In the genomic region with DNA sequence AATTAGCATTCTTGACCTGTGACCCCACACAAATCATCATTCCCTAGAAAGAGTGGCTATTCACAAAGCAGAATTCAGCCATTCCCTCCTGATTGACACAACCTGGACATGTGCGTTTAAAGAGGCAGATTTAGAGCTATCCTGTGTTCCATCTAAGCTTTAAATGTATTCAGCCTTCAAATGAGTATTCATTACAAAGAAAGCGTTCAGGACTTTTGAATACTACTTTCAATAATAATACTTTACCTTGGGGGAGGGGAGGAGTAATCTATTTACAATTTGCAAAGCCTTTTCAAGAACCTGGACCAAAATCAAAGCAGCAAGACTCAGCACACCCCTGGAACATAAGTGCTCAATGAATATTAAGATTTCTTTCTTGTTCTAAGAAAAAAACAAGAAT, we compare ENCODE assay signal across 19 cellular contexts. TPM values are rescaled to one million over a fixed set of nuclear protein-coding genes. Genes with fewer than 3 reads are reported as not detected.
A peak's percentile ranks its signal among the peaks of the same experiment; 100 is the strongest.
DNase-seq lines count a peak whose midpoint lies in the region; ATAC-seq and TF ChIP-seq lines count a peak whose summit lies in the region.
"Had no signal": no experiment of that assay in that cellular context is flagged by ENCODE, and none has a peak within 500 bp of the region (broad histone marks: within the 10 kb centered on the region; RNA-seq: fewer than 3 reads in every experiment).

No MANE protein-coding gene starts in this region.

- POLR2A ChIA-PET in WTC11 (lab: Charles Lee) = interaction anchor here (0.5 kb wide), 1 partner anchor 100 kb away, joined by 4 read pairs; no protein-coding TSS in a partner anchor

- H3K4me3 Mint-ChIP-seq in WTC11 (peak overlapping the region; percentile 2; the same call in 1 of the 2 replicates), neural progenitor cell (no peak overlapping the region)
- no peak overlapping the region for H3K4me3 Mint-ChIP-seq in activated T-cell treated with anti-CD3 and anti-CD28 coated beads, Interleukin-2, amount 50 U/mL, for 24 hours
- H3K4me3 Mint-ChIP-seq: CD4-positive, alpha-beta T cell had no signal

- no peak overlapping the region for H3K4me2 ChIP-seq in neural progenitor cell
- H3K4me2 ChIP-seq: A549 had no signal

- H3K36me3 ChIP-seq in iPS-15b (ENCODE audit: control insufficient read depth, insufficient read depth, low read length) (no peaks in the 10 kb centered on the region), neural progenitor cell (no peaks in the 10 kb centered on the region)

- peaks cover 66% of the 10 kb centered on the region for H3F3A ChIP-seq in neural progenitor cell (ENCODE audit: low read depth)

- DNase-seq in DMS 273 (lab: John Stamatoyannopoulos, UW; ENCODE audit: unreplicated experiment) = peak; percentile 49
- no peak for DNase-seq in DMS 273 treated with DMSO at 0.1 percent for 48 hours (lab: John Stamatoyannopoulos, UW)
- DNase-seq in WTC11 (ENCODE audit: low spot score) = no peak
- DNase-seq in neural progenitor cell (ENCODE audit: low spot score) = no peak
- DNase-seq in activated T-cell treated with anti-CD3 and anti-CD28 coated beads, Interleukin-2, amount 50 U/mL, for 24 hours = no peak
- DNase-seq in islet precursor cell = no peak
- DNase-seq: AML-193; CD4-positive, alpha-beta T cell; DMS53; GDM1; GOT3; HCEC 1CT; IMR-90 had no signal

- no peak overlapping the region for H3K9ac ChIP-seq in iPS-15b (ENCODE audit: low read depth, low read length)
- no peak overlapping the region for H3K9ac ChIP-seq in neural progenitor cell

- H3K9me3 Mint-ChIP-seq in WTC11 = 0 out of 2 replicates have a peak, but pooled peaks cover 3% of the 10 kb centered on the region
- H3K9me3 Mint-ChIP-seq in neural progenitor cell = peaks cover 2% of the 10 kb centered on the region
- no peaks in the 10 kb centered on the region for H3K9me3 Mint-ChIP-seq in activated T-cell treated with anti-CD3 and anti-CD28 coated beads, Interleukin-2, amount 50 U/mL, for 24 hours
- H3K9me3 Mint-ChIP-seq: CD4-positive, alpha-beta T cell had no signal

- no peaks in the 10 kb centered on the region for H3K79me2 ChIP-seq in neural progenitor cell (ENCODE audit: low read depth)

- H3K36me3 Mint-ChIP-seq in WTC11 (0 out of 2 replicates have a peak, but pooled peaks cover 2% of the 10 kb centered on the region), neural progenitor cell (no peaks in the 10 kb centered on the region)
- no peaks in the 10 kb centered on the region for H3K36me3 Mint-ChIP-seq in activated T-cell treated with anti-CD3 and anti-CD28 coated beads, Interleukin-2, amount 50 U/mL, for 24 hours (ENCODE audit: low read depth)

- H3K27ac Mint-ChIP-seq in WTC11 = peak overlapping the region; percentile 80
- H3K27ac Mint-ChIP-seq in neural progenitor cell = peak overlapping the region; percentile 51
- no peak overlapping the region for H3K27ac Mint-ChIP-seq in activated T-cell treated with anti-CD3 and anti-CD28 coated beads, Interleukin-2, amount 50 U/mL, for 24 hours
- H3K27ac Mint-ChIP-seq: CD4-positive, alpha-beta T cell had no signal

- no peak overlapping the region for H3K27ac ChIP-seq in neural progenitor cell
- H3K27ac ChIP-seq: 22Rv1, A549, C4-2B had no signal

- ATAC-seq in WTC11 = no peak
- ATAC-seq in HG03108 (IDR thresholded peaks at IDR 0.05; ENCODE audit: unreplicated experiment) = no peak
- ATAC-seq: A549, K562 had no signal

- peaks cover 4% of the 10 kb centered on the region for H3K27me3 ChIP-seq in iPS-15b (ENCODE audit: control insufficient read depth, insufficient read depth, low read length)
- H3K27me3 ChIP-seq in neural progenitor cell = no peaks in the 10 kb centered on the region

- TF ChIP-seq CTCF in WTC11 (IDR thresholded peaks at IDR 0.05) = no peak
- no peak for TF ChIP-seq CTCF in neural progenitor cell (IDR thresholded peaks at IDR 0.05)

- H2AFZ ChIP-seq in neural progenitor cell (replicated peaks) = no peak overlapping the region

- H3K27me3 Mint-ChIP-seq in WTC11 (ENCODE audit: low read depth) = peaks cover 15% of the 10 kb centered on the region
- peaks cover 11% of the 10 kb centered on the region for H3K27me3 Mint-ChIP-seq in neural progenitor cell (ENCODE audit: insufficient read depth, low read depth)
- peaks cover 41% of the 10 kb centered on the region for H3K27me3 Mint-ChIP-seq in activated T-cell treated with anti-CD3 and anti-CD28 coated beads, Interleukin-2, amount 50 U/mL, for 24 hours
- H3K27me3 Mint-ChIP-seq: CD4-positive, alpha-beta T cell had no signal

- H3K9me3 ChIP-seq in iPS-15b (ENCODE audit: control insufficient read depth, insufficient read depth, low read length) (no peaks in the 10 kb centered on the region), neural progenitor cell (ENCODE audit: low read depth) (no peaks in the 10 kb centered on the region)
- H3K9me3 ChIP-seq: A549 had no signal

- H4K20me1 ChIP-seq in neural progenitor cell (ENCODE audit: low read depth) = no peaks in the 10 kb centered on the region

- H3K4me1 Mint-ChIP-seq in WTC11 (peaks cover 60% of the 10 kb centered on the region), neural progenitor cell (peaks cover 58% of the 10 kb centered on the region)
- no peaks in the 10 kb centered on the region for H3K4me1 Mint-ChIP-seq in activated T-cell treated with anti-CD3 and anti-CD28 coated beads, Interleukin-2, amount 50 U/mL, for 24 hours (ENCODE audit: low read depth)

- H3K4me1 ChIP-seq in iPS-15b (ENCODE audit: control insufficient read depth, insufficient read depth, low read length) (peaks cover 54% of the 10 kb centered on the region), neural progenitor cell (peaks cover 30% of the 10 kb centered on the region)
- H3K4me1 ChIP-seq: A549 had no signal

- H3K4me3 ChIP-seq in iPS-15b (ENCODE audit: low read depth, low read length) (peak overlapping the region; percentile 28), neural progenitor cell (no peak overlapping the region)
- H3K4me3 ChIP-seq: A549, K562 had no signal

- CTCF ChIA-PET in WTC11 (lab: Charles Lee) = interaction anchor here (0.7 to 1.3 kb wide), 3 partner anchors 86 to 1047 kb away, joined by 3 read pairs; no protein-coding TSS in a partner anchor

TF ChIP-seq in WTC11, 78 proteins besides CTCF, POLR2A, EP300 and RAD21 (continues in another document):
- TF ChIP-seq ZNF317 (CRISPR knock-in tag; IDR thresholded peaks at IDR 0.05; ENCODE audit: borderline replicate concordance, low read depth) = no peak
- no peak for TF ChIP-seq HMGA2 (CRISPR knock-in tag; IDR thresholded peaks at IDR 0.05)
- TF ChIP-seq ETV6 (CRISPR knock-in tag; IDR thresholded peaks at IDR 0.05) = no peak
- TF ChIP-seq ZNF263 (CRISPR knock-in tag; IDR thresholded peaks at IDR 0.05; ENCODE audit: low read depth) = no peak
- no peak for TF ChIP-seq ELF4 (CRISPR knock-in tag; IDR thresholded peaks at IDR 0.05; ENCODE audit: low read depth)
- TF ChIP-seq IRF2 (CRISPR knock-in tag; IDR thresholded peaks at IDR 0.05; ENCODE audit: borderline replicate concordance, low read depth) = no peak
- no peak for TF ChIP-seq EMX1 (CRISPR knock-in tag; IDR thresholded peaks at IDR 0.05)
- TF ChIP-seq, protein P1, sequence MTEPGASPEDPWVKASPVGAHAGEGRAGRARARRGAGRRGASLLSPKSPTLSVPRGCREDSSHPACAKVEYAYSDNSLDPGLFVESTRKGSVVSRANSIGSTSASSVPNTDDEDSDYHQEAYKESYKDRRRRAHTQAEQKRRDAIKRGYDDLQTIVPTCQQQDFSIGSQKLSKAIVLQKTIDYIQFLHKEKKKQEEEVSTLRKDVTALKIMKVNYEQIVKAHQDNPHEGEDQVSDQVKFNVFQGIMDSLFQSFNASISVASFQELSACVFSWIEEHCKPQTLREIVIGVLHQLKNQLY (CRISPR knock-in tag; IDR thresholded peaks at IDR 0.05) = no peak
- TF ChIP-seq, protein P2, sequence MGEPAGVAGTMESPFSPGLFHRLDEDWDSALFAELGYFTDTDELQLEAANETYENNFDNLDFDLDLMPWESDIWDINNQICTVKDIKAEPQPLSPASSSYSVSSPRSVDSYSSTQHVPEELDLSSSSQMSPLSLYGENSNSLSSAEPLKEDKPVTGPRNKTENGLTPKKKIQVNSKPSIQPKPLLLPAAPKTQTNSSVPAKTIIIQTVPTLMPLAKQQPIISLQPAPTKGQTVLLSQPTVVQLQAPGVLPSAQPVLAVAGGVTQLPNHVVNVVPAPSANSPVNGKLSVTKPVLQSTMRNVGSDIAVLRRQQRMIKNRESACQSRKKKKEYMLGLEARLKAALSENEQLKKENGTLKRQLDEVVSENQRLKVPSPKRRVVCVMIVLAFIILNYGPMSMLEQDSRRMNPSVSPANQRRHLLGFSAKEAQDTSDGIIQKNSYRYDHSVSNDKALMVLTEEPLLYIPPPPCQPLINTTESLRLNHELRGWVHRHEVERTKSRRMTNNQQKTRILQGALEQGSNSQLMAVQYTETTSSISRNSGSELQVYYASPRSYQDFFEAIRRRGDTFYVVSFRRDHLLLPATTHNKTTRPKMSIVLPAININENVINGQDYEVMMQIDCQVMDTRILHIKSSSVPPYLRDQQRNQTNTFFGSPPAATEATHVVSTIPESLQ (CRISPR knock-in tag; IDR thresholded peaks at IDR 0.05) = no peak
- no peak for TF ChIP-seq GRHL2 (CRISPR knock-in tag; IDR thresholded peaks at IDR 0.05; ENCODE audit: insufficient replicate concordance, severe bottlenecking)
- TF ChIP-seq MYBL2 (CRISPR knock-in tag; IDR thresholded peaks at IDR 0.05) = no peak
- no peak for TF ChIP-seq E2F1 (CRISPR knock-in tag; IDR thresholded peaks at IDR 0.05)

RNA-seq across cellular contexts. Expression of gene GPC4, which starts 22.5 kb away (rescaled TPM):
- total RNA-seq in WTC11 (2021) (120 to 144 TPM (median 120 TPM) in 3 replicates), neural progenitor cell (ENCODE audit: low replicate concordance) (17.7 and 23.6 TPM in 2 replicates)
- total RNA-seq: CD4-positive, alpha-beta T cell had no signal
